ENCODE assay signal across 23 cellular contexts in genomic region chr2:224847431-224847830, GRCh38.
"Had no signal": no experiment of that assay in that cellular context is flagged by ENCODE, and none has a peak within 500 bp of the region (broad histone marks: within the 10 kb centered on the region; RNA-seq: fewer than 3 reads in every experiment).

No MANE protein-coding gene starts in this region.

- H3K4me1 ChIP-seq: pancreas, psoas muscle, stomach, transverse colon had no signal

- H3K36me3 ChIP-seq: pancreas had no signal

- H3K27me3 Mint-ChIP-seq: activated CD4-positive, alpha-beta T cell treated with anti-CD3 and anti-CD28 coated beads, Interleukin-2, amount 10 ng/mL, durations not matched to agents 7 days and 5 days; activated naive CD8-positive, alpha-beta T cell; dendritic cell treated with granulocyte-macrophage colony-stimulating factor and Interleukin-4, amounts not matched to agents 40 ng/mL and 50 ng/mL, for 4 days; naive thymus-derived CD8-positive, alpha-beta T cell had no signal

- H3K27ac ChIP-seq: hepatocyte, left lung, pancreas, psoas muscle, stomach, transverse colon had no signal

- ATAC-seq: left lung; naive thymus-derived CD8-positive, alpha-beta T cell; pancreas; psoas muscle; right cardiac atrium had no signal

- H3K4me3 ChIP-seq: hepatocyte, left lung, lung, pancreas, psoas muscle, stomach, transverse colon had no signal

- H3K4me1 Mint-ChIP-seq: immature natural killer cell had no signal

- DNase-seq: activated CD4-positive, alpha-beta T cell treated with anti-CD3 and anti-CD28 coated beads, Interleukin-2, amount 10 ng/mL, durations not matched to agents 7 days and 5 days; activated CD8-positive, alpha-beta memory T cell treated with anti-CD3 and anti-CD28 coated beads, Interleukin-2, amount 50 U/mL, for 48 hours; activated gamma-delta T cell treated with Interleukin-2 at 50 U/mL for 16 hours; amygdala; cerebellar nuclear complex; effector memory CD4-positive, alpha-beta T cell; glutamatergic neuron; immature natural killer cell; left lung; naive thymus-derived CD8-positive, alpha-beta T cell; pancreas; psoas muscle; right cardiac atrium; SK-N-SH; stimulated activated CD4-positive, alpha-beta T cell treated with anti-CD3 and anti-CD28 coated beads, Interleukin-4, amount 100 ng/mL, for 24 hours; stomach; transverse colon had no signal

- H3K4me3 Mint-ChIP-seq: activated CD4-positive, alpha-beta T cell treated with anti-CD3 and anti-CD28 coated beads, Interleukin-2, amount 10 ng/mL, durations not matched to agents 7 days and 5 days; activated naive CD8-positive, alpha-beta T cell; activated T-helper 1 cell treated with anti-CD3 and anti-CD28 coated beads, Interleukin-12 subunit alpha, Interleukin-12 subunit beta, Interleukin-2, Interleukin-4 antibody, amounts not matched to agents 30 ng/mL and 10 ng/mL and 1 ng/mL, durations not matched to agents 14 hours and 24 hours and 36 hours; dendritic cell treated with granulocyte-macrophage colony-stimulating factor and Interleukin-4, amounts not matched to agents 40 ng/mL and 50 ng/mL, for 4 days; immature natural killer cell; mesothelial cell of epicardium; naive thymus-derived CD8-positive, alpha-beta T cell had no signal

- H3K9me3 Mint-ChIP-seq: activated CD4-positive, alpha-beta T cell treated with anti-CD3 and anti-CD28 coated beads, Interleukin-2, amount 10 ng/mL, durations not matched to agents 7 days and 5 days; activated T-helper 1 cell treated with anti-CD3 and anti-CD28 coated beads, Interleukin-12 subunit alpha, Interleukin-12 subunit beta, Interleukin-2, Interleukin-4 antibody, amounts not matched to agents 30 ng/mL and 10 ng/mL and 1 ng/mL, durations not matched to agents 14 hours and 24 hours and 36 hours; dendritic cell treated with granulocyte-macrophage colony-stimulating factor and Interleukin-4, amounts not matched to agents 40 ng/mL and 50 ng/mL, for 4 days; immature natural killer cell; mesothelial cell of epicardium; naive thymus-derived CD8-positive, alpha-beta T cell had no signal

- H3K27me3 ChIP-seq: hepatocyte, left lung, pancreas, stomach, transverse colon had no signal

- H3K27ac Mint-ChIP-seq: activated CD4-positive, alpha-beta T cell treated with anti-CD3 and anti-CD28 coated beads, Interleukin-2, amount 10 ng/mL, durations not matched to agents 7 days and 5 days; dendritic cell treated with granulocyte-macrophage colony-stimulating factor and Interleukin-4, amounts not matched to agents 40 ng/mL and 50 ng/mL, for 4 days; mesothelial cell of epicardium had no signal

- H3K9me3 ChIP-seq: left lung, pancreas, psoas muscle, SK-N-SH, stomach, transverse colon had no signal

- H3K36me3 Mint-ChIP-seq: mesothelial cell of epicardium had no signal
